Comparison of ENCODE assay signal across 16 cellular contexts in the genomic region with DNA sequence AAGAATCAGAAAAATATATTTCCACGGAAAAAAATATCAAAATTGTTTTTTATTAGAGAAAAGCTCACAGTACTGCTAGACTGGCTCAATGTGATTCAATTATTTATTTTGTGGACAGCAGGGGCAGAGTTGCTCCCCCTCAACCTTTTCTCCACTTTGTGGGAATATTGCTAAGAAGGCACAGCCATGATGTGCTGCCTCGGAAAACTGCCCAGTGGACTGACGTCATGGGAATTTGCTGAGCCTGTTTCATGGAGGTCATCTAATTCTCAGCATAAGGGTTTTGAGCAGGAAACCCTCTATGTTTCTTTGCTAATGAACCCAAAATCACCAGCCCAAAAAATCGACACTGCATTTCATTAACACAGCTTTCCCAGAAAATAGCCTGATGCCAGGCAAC.
A peak's percentile ranks its signal among the peaks of the same experiment; 100 is the strongest.
DNase-seq lines count a peak whose midpoint lies in the region; ATAC-seq and TF ChIP-seq lines count a peak whose summit lies in the region.
"Had no signal": no experiment of that assay in that cellular context is flagged by ENCODE, and none has a peak within 500 bp of the region (broad histone marks: within the 10 kb centered on the region; RNA-seq: fewer than 3 reads in every experiment).

No MANE protein-coding gene starts in this region.

- H3K9me3 Mint-ChIP-seq in HFFc6 = no peaks in the 10 kb centered on the region
- H3K9me3 Mint-ChIP-seq: activated naive CD8-positive, alpha-beta T cell treated with anti-CD3 and anti-CD28 coated beads, Interleukin-2, amount 10 ng/mL, durations not matched to agents 7 days and 5 days; CD4-positive, alpha-beta memory T cell; nephron progenitor cell had no signal

- in situ Hi-C loops in brain microvascular endothelial cell (cut with HindIII; ENCODE audit: low pct_ligation_motif_present, low sequenced_read_pairs) = no loop called here

- TF ChIP-seq CTCF in HFFc6 (IDR thresholded peaks at IDR 0.05) (0 out of 2 replicates have a peak, but pooled peaks have one; percentile 12), brain microvascular endothelial cell (IDR thresholded peaks at IDR 0.05; ENCODE audit: low read depth, low read length, missing control alignments) (no peak)

- H3K36me3 ChIP-seq in brain microvascular endothelial cell (replicated peaks) = no peaks in the 10 kb centered on the region
- H3K36me3 ChIP-seq: gastrocnemius medialis had no signal

- H3K27me3 Mint-ChIP-seq in HFFc6 (ENCODE audit: insufficient read depth) = 0 out of 2 replicates have a peak, but pooled peaks cover 3% of the 10 kb centered on the region
- H3K27me3 Mint-ChIP-seq: activated naive CD8-positive, alpha-beta T cell treated with anti-CD3 and anti-CD28 coated beads, Interleukin-2, amount 10 ng/mL, durations not matched to agents 7 days and 5 days; CD4-positive, alpha-beta memory T cell had no signal

- intact Hi-C loops in left ventricle myocardium superior (cut with micrococcal nuclease) (no loop called here), sciatic nerve (cut with DNase I) (loop anchor here (5.0 kb wide), 1 partner anchor 172 kb away; no protein-coding TSS in a partner anchor)

- DNase-seq in HFFc6 = no peak
- DNase-seq in brain microvascular endothelial cell = peak; percentile 70
- peak; percentile 63 for DNase-seq in left ventricle myocardium superior
- DNase-seq in sciatic nerve (ENCODE audit: low spot score) = peak; percentile 57
- DNase-seq in islet precursor cell = no peak
- no peak for DNase-seq in NCI-H187 (lab: John Stamatoyannopoulos, UW)
- DNase-seq: activated naive CD8-positive, alpha-beta T cell treated with anti-CD3 and anti-CD28 coated beads, Interleukin-2, amount 10 ng/mL, durations not matched to agents 7 days and 5 days; CD4-positive, alpha-beta memory T cell; effector CD4-positive, alpha-beta T cell; gastrocnemius medialis; IMR-90; left colon; NCI-H446 treated with DMSO at 0.1 percent for 48 hours; nephron progenitor cell had no signal

- no peak overlapping the region for H3K4me3 ChIP-seq in brain microvascular endothelial cell (ENCODE audit: low read depth, low read length)
- H3K4me3 ChIP-seq: gastrocnemius medialis had no signal

- no peaks in the 10 kb centered on the region for H3K27me3 ChIP-seq in brain microvascular endothelial cell (replicated peaks)
- H3K27me3 ChIP-seq: gastrocnemius medialis had no signal

- ATAC-seq in left ventricle myocardium superior (peak; percentile 65), sciatic nerve (peak; percentile 55), GM18858 (IDR thresholded peaks at IDR 0.05; ENCODE audit: unreplicated experiment) (no peak), GM19023 (IDR thresholded peaks at IDR 0.05; ENCODE audit: unreplicated experiment) (no peak)
- ATAC-seq: gastrocnemius medialis, left colon had no signal

- H3K36me3 Mint-ChIP-seq in HFFc6 (ENCODE audit: low read depth) = no peaks in the 10 kb centered on the region
- H3K36me3 Mint-ChIP-seq: activated naive CD8-positive, alpha-beta T cell treated with anti-CD3 and anti-CD28 coated beads, Interleukin-2, amount 10 ng/mL, durations not matched to agents 7 days and 5 days; CD4-positive, alpha-beta memory T cell had no signal

- H3K4me1 Mint-ChIP-seq in HFFc6 (ENCODE audit: low read depth) = peaks cover 33% of the 10 kb centered on the region; the same call in 1 of the 2 replicates
- H3K4me1 Mint-ChIP-seq: activated naive CD8-positive, alpha-beta T cell treated with anti-CD3 and anti-CD28 coated beads, Interleukin-2, amount 10 ng/mL, durations not matched to agents 7 days and 5 days; CD4-positive, alpha-beta memory T cell; nephron progenitor cell had no signal

- no peak overlapping the region for H3K27ac Mint-ChIP-seq in HFFc6
- H3K27ac Mint-ChIP-seq: activated naive CD8-positive, alpha-beta T cell treated with anti-CD3 and anti-CD28 coated beads, Interleukin-2, amount 10 ng/mL, durations not matched to agents 7 days and 5 days; CD4-positive, alpha-beta memory T cell; nephron progenitor cell had no signal

- peak overlapping the region; percentile 46 for H3K27ac ChIP-seq in brain microvascular endothelial cell
- H3K27ac ChIP-seq: gastrocnemius medialis had no signal

- no peak overlapping the region for H3K4me3 Mint-ChIP-seq in HFFc6
- H3K4me3 Mint-ChIP-seq: activated naive CD8-positive, alpha-beta T cell treated with anti-CD3 and anti-CD28 coated beads, Interleukin-2, amount 10 ng/mL, durations not matched to agents 7 days and 5 days; CD4-positive, alpha-beta memory T cell; nephron progenitor cell had no signal

Comparison
In these comparisons a context has a peak if more than half of its experiments do, and no peak if none do; other contexts are left out.
1. DNase-seq: peak in brain microvascular endothelial cell (single experiment), left ventricle myocardium superior (single experiment) and sciatic nerve (single experiment); none in HFFc6 (single experiment), islet precursor cell (single experiment) and NCI-H187 (0 of 2).
2. ATAC-seq: peak in left ventricle myocardium superior (single experiment) and sciatic nerve (single experiment); none in GM18858 (single experiment) and GM19023 (single experiment).